8 cellular contexts compared by ENCODE assay signal in the genomic region with DNA sequence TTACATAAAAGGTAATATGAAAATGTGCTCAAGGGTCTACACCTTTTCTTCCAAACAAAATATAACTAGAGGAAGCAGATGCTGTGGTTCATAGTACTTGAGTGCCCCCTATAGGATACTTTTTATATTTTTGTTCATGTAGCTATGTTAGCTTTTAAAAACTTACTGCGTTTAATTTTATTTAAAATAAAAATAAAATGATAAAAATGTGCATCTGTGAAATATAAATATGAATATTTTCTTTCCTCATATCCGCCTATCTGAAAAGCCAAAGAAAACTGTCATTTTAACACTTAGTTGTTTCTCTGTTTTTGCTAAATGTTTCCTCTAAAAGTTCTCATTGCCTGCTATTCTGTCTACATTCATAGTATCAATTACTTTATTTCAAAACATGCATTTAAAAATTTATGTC.
DNase-seq lines count a peak whose midpoint lies in the region; ATAC-seq and TF ChIP-seq lines count a peak whose summit lies in the region.

No MANE protein-coding gene starts in this region.

- no peaks in the 10 kb centered on the region for H3K79me2 ChIP-seq in Loucy (ENCODE audit: insufficient read depth, low read length)

- no peak overlapping the region for H3K4me2 ChIP-seq in Loucy (ENCODE audit: low read depth, low read length, poor library complexity, severe bottlenecking)

- H3K9ac ChIP-seq in Loucy (ENCODE audit: low read depth, low read length, poor library complexity, severe bottlenecking), result no peak overlapping the region

- DNase-seq in NCI-H510A treated with DMSO at 0.1 percent for 48 hours (lab: John Stamatoyannopoulos, UW) (peak; percentile 57), NCI-H510A (lab: John Stamatoyannopoulos, UW) (no peak), left kidney (ENCODE audit: low read depth, low spot score) (peak; percentile 55), UCSD-AML1 (lab: John Stamatoyannopoulos, UW; ENCODE audit: unreplicated experiment) (no peak)

- H3K27me3 ChIP-seq in Loucy (ENCODE audit: insufficient read depth, low read length, poor library complexity, severe bottlenecking), result no peaks in the 10 kb centered on the region

- no peak overlapping the region for H3K4me3 ChIP-seq in Loucy (ENCODE audit: low read length, poor library complexity, severe bottlenecking)

- H3K4me1 ChIP-seq in Loucy (ENCODE audit: insufficient read depth, low read length, poor library complexity, severe bottlenecking), result no peaks in the 10 kb centered on the region

- no peaks in the 10 kb centered on the region for H3K9me2 ChIP-seq in Loucy (replicated peaks; ENCODE audit: low read depth, low read length)

- H3K36me3 ChIP-seq in Loucy (ENCODE audit: insufficient read depth, low read length), result no peaks in the 10 kb centered on the region

- H3K27ac ChIP-seq in VCaP, result no peak overlapping the region

- ATAC-seq in GM21723 (IDR thresholded peaks at IDR 0.05; ENCODE audit: unreplicated experiment) (no peak), GM19467 (IDR thresholded peaks at IDR 0.05; ENCODE audit: unreplicated experiment) (no peak)

- no peak overlapping the region for H2AFZ ChIP-seq in Loucy (ENCODE audit: low read length)

- no peaks in the 10 kb centered on the region for H4K20me1 ChIP-seq in Loucy (ENCODE audit: insufficient read depth, low read length, poor library complexity, severe bottlenecking)

- TF ChIP-seq CTCF in Loucy (conservative IDR thresholded peaks at IDR 0.05; ENCODE audit: low read length) (peak; percentile 69), VCaP (conservative IDR thresholded peaks at IDR 0.05) (peak; percentile 78)

- H3F3A ChIP-seq in Loucy (ENCODE audit: low read depth), result no peaks in the 10 kb centered on the region

- no peaks in the 10 kb centered on the region for H3K9me3 ChIP-seq in Loucy (ENCODE audit: insufficient read depth, low read depth, low read length)

Comparison
In these comparisons a context has a peak if more than half of its experiments do, and no peak if none do; other contexts are left out.
1. DNase-seq: peak in NCI-H510A treated with DMSO at 0.1 percent for 48 hours (single experiment) and left kidney (single experiment); none in NCI-H510A (single experiment) and UCSD-AML1 (single experiment).